ENCODE assay signal across 23 cellular contexts in genomic region chr1:209862598-209863498, GRCh38. TPM values are rescaled to one million over a fixed set of nuclear protein-coding genes. Genes with fewer than 3 reads are reported as not detected.
A peak's percentile ranks its signal among the peaks of the same experiment; 100 is the strongest.
DNase-seq lines count a peak whose midpoint lies in the region; ATAC-seq and TF ChIP-seq lines count a peak whose summit lies in the region.
"Had no signal": no experiment of that assay in that cellular context is flagged by ENCODE, and none has a peak within 500 bp of the region (broad histone marks: within the 10 kb centered on the region; RNA-seq: fewer than 3 reads in every experiment).

No MANE protein-coding gene starts in this region.

- TF ChIP-seq CTCF in thyroid gland (IDR thresholded peaks at IDR 0.05) = no peak
- TF ChIP-seq CTCF in activated CD8-positive, alpha-beta T cell treated with anti-CD3 and anti-CD28 coated beads for 36 hours (IDR thresholded peaks at IDR 0.05) = no peak

- no peaks in the 10 kb centered on the region for H3K9me3 ChIP-seq in thyroid gland
- H3K9me3 ChIP-seq: BE2C, esophagus squamous epithelium had no signal

- POLR2A ChIA-PET in activated CD8-positive, alpha-beta T cell treated with anti-CD3 and anti-CD28 coated beads for 36 hours (lab: Charles Lee) = interaction anchor here (1.2 kb wide), 1 partner anchor 537 kb away, joined by 3 read pairs; no protein-coding TSS in a partner anchor

- H3K4me1 Mint-ChIP-seq in activated CD8-positive, alpha-beta T cell treated with anti-CD3 and anti-CD28 coated beads for 36 hours (ENCODE audit: low read depth) = no peaks in the 10 kb centered on the region
- H3K4me1 Mint-ChIP-seq: activated naive CD4-positive, alpha-beta T cell treated with anti-CD3 and anti-CD28 coated beads, Interleukin-2, amount 10 ng/mL, durations not matched to agents 7 days and 5 days; central memory CD8-positive, alpha-beta T cell had no signal

- H3K4me3 Mint-ChIP-seq in activated CD8-positive, alpha-beta T cell treated with anti-CD3 and anti-CD28 coated beads for 36 hours = no peak overlapping the region
- H3K4me3 Mint-ChIP-seq: activated naive CD4-positive, alpha-beta T cell treated with anti-CD3 and anti-CD28 coated beads, Interleukin-2, amount 10 ng/mL, durations not matched to agents 7 days and 5 days; activated T-cell treated with anti-CD3 and anti-CD28 coated beads, Interleukin-2, amount 50 U/mL, for 72 hours; central memory CD8-positive, alpha-beta T cell; HFFc6 had no signal

- no peak for TF ChIP-seq POLR2A in thyroid gland (IDR thresholded peaks at IDR 0.05)

- H3K27me3 ChIP-seq in thyroid gland = no peaks in the 10 kb centered on the region
- H3K27me3 ChIP-seq: BE2C had no signal

- H3K4me3 ChIP-seq in thyroid gland (replicated peaks in 1 of 3) = no peak overlapping the region
- H3K4me3 ChIP-seq: esophagus squamous epithelium, SK-N-MC had no signal

- H3K27ac Mint-ChIP-seq in activated CD8-positive, alpha-beta T cell treated with anti-CD3 and anti-CD28 coated beads for 36 hours = no peak overlapping the region
- H3K27ac Mint-ChIP-seq: activated naive CD4-positive, alpha-beta T cell treated with anti-CD3 and anti-CD28 coated beads, Interleukin-2, amount 10 ng/mL, durations not matched to agents 7 days and 5 days; activated T-cell treated with anti-CD3 and anti-CD28 coated beads, Interleukin-2, amount 50 U/mL, for 72 hours; HFFc6 had no signal

- H3K27ac ChIP-seq in caudate nucleus (ENCODE audit: low read depth, low read length) (peak overlapping the region; percentile 29), thyroid gland (peak overlapping the region; percentile 74 to 92 (median 91))
- H3K27ac ChIP-seq: esophagus squamous epithelium, SK-N-MC had no signal

- H3K36me3 ChIP-seq in thyroid gland = no peaks in the 10 kb centered on the region
- H3K36me3 ChIP-seq: BE2C, esophagus squamous epithelium had no signal

- H3K36me3 Mint-ChIP-seq in activated CD8-positive, alpha-beta T cell treated with anti-CD3 and anti-CD28 coated beads for 36 hours (ENCODE audit: low read depth) = peaks cover 5% of the 10 kb centered on the region
- H3K36me3 Mint-ChIP-seq: activated naive CD4-positive, alpha-beta T cell treated with anti-CD3 and anti-CD28 coated beads, Interleukin-2, amount 10 ng/mL, durations not matched to agents 7 days and 5 days had no signal

- peaks cover 12% of the 10 kb centered on the region for H3K27me3 Mint-ChIP-seq in activated CD8-positive, alpha-beta T cell treated with anti-CD3 and anti-CD28 coated beads for 36 hours

- DNase-seq in NCI-H82 (lab: John Stamatoyannopoulos, UW) = peak; percentile 23
- DNase-seq in NCI-H82 treated with DMSO at 0.1 percent for 48 hours (lab: John Stamatoyannopoulos, UW; ENCODE audit: unreplicated experiment) = no peak
- DNase-seq in caudate nucleus (lab: John Stamatoyannopoulos, UW) = peak in 29 of 61 donors; percentile 17 to 81 (median 49)
- DNase-seq in iPS-NIHi11 (ENCODE audit: low spot score) = peak; percentile 32
- no peak for DNase-seq in thyroid gland
- DNase-seq in occipital lobe (lab: John Stamatoyannopoulos, UW) = no peak
- DNase-seq in activated CD8-positive, alpha-beta T cell treated with anti-CD3 and anti-CD28 coated beads for 36 hours = no peak
- DNase-seq: activated naive CD4-positive, alpha-beta T cell treated with anti-CD3 and anti-CD28 coated beads, Interleukin-2, amount 10 ng/mL, durations not matched to agents 7 days and 5 days; activated T-cell treated with anti-CD3 and anti-CD28 coated beads, Interleukin-2, amount 50 U/mL, for 72 hours; BE2C; Caco-2; effector memory CD4-positive, alpha-beta T cell; EL; esophagus squamous epithelium; HFFc6; NCI-H1930; right cardiac atrium; stimulated activated CD4-positive, alpha-beta T cell treated with anti-CD3 and anti-CD28 coated beads, Interleukin-15, amount 100 ng/mL, for 24 hours; T1000 had no signal

- 60 to 74% methylated on average over 14 of the region's 14 CpGs for WGBS in thyroid gland, 2 donors

- no peak for ATAC-seq in HG02642 (IDR thresholded peaks at IDR 0.05; ENCODE audit: poor library complexity, unreplicated experiment)
- no peak for ATAC-seq in activated CD8-positive, alpha-beta T cell treated with anti-CD3 and anti-CD28 coated beads for 36 hours
- ATAC-seq: activated T-cell treated with anti-CD3 and anti-CD28 coated beads, Interleukin-2, amount 50 U/mL, for 72 hours; right cardiac atrium had no signal

- H3K4me1 ChIP-seq in thyroid gland = peaks cover 13 to 25% of the 10 kb centered on the region in 2 donors
- H3K4me1 ChIP-seq: Caco-2 had no signal

- intact Hi-C loops in thyroid gland (cut with DNase I) = loop anchor here (5.0 to 10.0 kb wide), 3 partner anchors 72 to 442 kb away; partner anchors contain the start of gene SYT14
- intact Hi-C loops in activated CD8-positive, alpha-beta T cell treated with anti-CD3 and anti-CD28 coated beads for 36 hours (cut with micrococcal nuclease) = no loop called here

- CTCF ChIA-PET in activated CD8-positive, alpha-beta T cell treated with anti-CD3 and anti-CD28 coated beads for 36 hours (lab: Charles Lee) = interaction anchor here (1.2 to 4.8 kb wide), 4 partner anchors 23 to 127 kb away, joined by 3 to 47 read pairs (median 5); no protein-coding TSS in a partner anchor

- peaks cover 6% of the 10 kb centered on the region for H3K9me3 Mint-ChIP-seq in activated CD8-positive, alpha-beta T cell treated with anti-CD3 and anti-CD28 coated beads for 36 hours
- H3K9me3 Mint-ChIP-seq: activated naive CD4-positive, alpha-beta T cell treated with anti-CD3 and anti-CD28 coated beads, Interleukin-2, amount 10 ng/mL, durations not matched to agents 7 days and 5 days had no signal

RNA-seq across cellular contexts. Expression of gene UTP25, which starts 35.1 kb away (rescaled TPM):
- total RNA-seq in thyroid gland = 10 to 100 TPM in 1 of 4 donors, 1 to 10 TPM in 3; 7.3 to 11.0 (median 7.8) TPM
- 15.0 TPM for total RNA-seq in occipital lobe
- total RNA-seq in activated CD8-positive, alpha-beta T cell treated with anti-CD3 and anti-CD28 coated beads for 36 hours = 1 to 10 TPM; 8.9 to 9.5 TPM

RNA-seq across cellular contexts. Expression of gene IRF6, which starts 56.9 kb away (rescaled TPM):
- total RNA-seq in thyroid gland (10 to 100 TPM; 26.7 to 41.9 (median 32.7) TPM), occipital lobe (0.31 TPM)
- total RNA-seq in activated CD8-positive, alpha-beta T cell treated with anti-CD3 and anti-CD28 coated beads for 36 hours = 1 to 10 TPM; 1.2 TPM
- total RNA-seq: A172 had no signal

Comparison
In these comparisons a context has a peak if more than half of its experiments do, and no peak if none do; other contexts are left out.
1. DNase-seq: peak in NCI-H82 (single experiment) and iPS-NIHi11 (single experiment); none in NCI-H82 treated with DMSO at 0.1 percent for 48 hours (single experiment), thyroid gland (0 of 2), occipital lobe (single experiment) and activated CD8-positive, alpha-beta T cell treated with anti-CD3 and anti-CD28 coated beads for 36 hours (single experiment).
2. RNA of gene IRF6, which starts 56.9 kb away (total RNA-seq): 26.7 to 41.9 TPM in thyroid gland; 1.2 TPM in activated CD8-positive, alpha-beta T cell treated with anti-CD3 and anti-CD28 coated beads for 36 hours and 0.31 TPM in occipital lobe (single experiment); every median in the first group is over 10 times any median in the second.